In genomic region chr6:129434091-129434490, GRCh38 we compare ENCODE assay signal across 20 cellular contexts.
DNase-seq lines count a peak whose midpoint lies in the region; ATAC-seq, FAIRE-seq and TF ChIP-seq lines count a peak whose summit lies in the region.
"Had no signal": no experiment of that assay in that cellular context is flagged by ENCODE, and none has a peak within 500 bp of the region (broad histone marks: within the 10 kb centered on the region; RNA-seq: fewer than 3 reads in every experiment).

No MANE protein-coding gene starts in this region.

- 79 to 87% (median 81%) methylated on average over 3 of the region's 3 CpGs for WGBS in small intestine, 3 donors

- intact Hi-C loops in Right ventricle myocardium inferior (cut with DNase I), result no loop called here
- intact Hi-C loops in left ventricle myocardium inferior (cut with micrococcal nuclease), result no loop called here
- intact Hi-C loops in left cardiac atrium (cut with DNase I), result no loop called here

- H3K4me3 ChIP-seq in right atrium auricular region (no peak overlapping the region), left ventricle myocardium inferior (no peak overlapping the region), skeletal muscle tissue (ENCODE audit: low read length in 3 of 3) (peak overlapping the region in 1 of 3 donors; percentile 16), small intestine (ENCODE audit: low read depth in 1 of 2, low read length in 2 of 2) (no peak overlapping the region)
- H3K4me3 ChIP-seq: BLaER1, HAP-1 had no signal

- H3K4me1 ChIP-seq in right atrium auricular region, result peaks cover 0 to 2% of the 10 kb centered on the region in 2 donors
- peaks cover 23% of the 10 kb centered on the region for H3K4me1 ChIP-seq in left ventricle myocardium inferior
- H3K4me1 ChIP-seq in skeletal muscle tissue (ENCODE audit: control insufficient read depth in 3 of 3, insufficient read depth in 3 of 3, low read length in 3 of 3), result peaks cover 0 to 2% (median 0%) of the 10 kb centered on the region in 3 donors
- no peaks in the 10 kb centered on the region for H3K4me1 ChIP-seq in small intestine (ENCODE audit: control insufficient read depth in 2 of 2, insufficient read depth in 1 of 2, low read depth in 1 of 2, low read length in 1 of 2)
- H3K4me1 ChIP-seq: BLaER1, Caco-2 had no signal

- peaks cover 12% of the 10 kb centered on the region for H3K36me3 ChIP-seq in right atrium auricular region
- peaks cover 10% of the 10 kb centered on the region for H3K36me3 ChIP-seq in left ventricle myocardium inferior
- H3K36me3 ChIP-seq in skeletal muscle tissue (ENCODE audit: control insufficient read depth in 3 of 3, insufficient read depth in 3 of 3, low read length in 3 of 3), result no peaks in the 10 kb centered on the region
- no peaks in the 10 kb centered on the region for H3K36me3 ChIP-seq in small intestine (ENCODE audit: control insufficient read depth in 2 of 2, insufficient read depth in 2 of 2, low read length in 2 of 2)
- H3K36me3 ChIP-seq: BLaER1, HAP-1 had no signal

- DNase-seq in Right ventricle myocardium inferior (ENCODE audit: missing footprints) (no peak), right atrium auricular region (ENCODE audit: low spot score) (no peak), left ventricle myocardium inferior (no peak), left cardiac atrium (no peak), small intestine (no peak)
- DNase-seq: Caco-2; CD4-positive, CD25-positive, alpha-beta regulatory T cell; CD8-positive, alpha-beta T cell; DMS153; DND-41; GOT3; HFFc6 had no signal

- H3K9ac ChIP-seq in skeletal muscle tissue (ENCODE audit: low read depth in 1 of 3, low read length in 3 of 3), result no peak overlapping the region
- H3K9ac ChIP-seq: BLaER1 had no signal

- no peaks in the 10 kb centered on the region for H3K9me3 ChIP-seq in right atrium auricular region
- H3K9me3 ChIP-seq in left ventricle myocardium inferior (replicated peaks), result no peaks in the 10 kb centered on the region
- no peaks in the 10 kb centered on the region for H3K9me3 ChIP-seq in skeletal muscle tissue (ENCODE audit: control insufficient read depth in 3 of 3, low read length in 3 of 3)
- no peaks in the 10 kb centered on the region for H3K9me3 ChIP-seq in small intestine (ENCODE audit: control insufficient read depth, low read depth)
- H3K9me3 ChIP-seq: BLaER1, Caco-2, HAP-1 had no signal

- ATAC-seq in Right ventricle myocardium inferior, result peak; percentile 67
- no peak for ATAC-seq in left cardiac atrium
- ATAC-seq: CD8-positive, alpha-beta T cell had no signal

- H3K27me3 ChIP-seq in right atrium auricular region (no peaks in the 10 kb centered on the region), left ventricle myocardium inferior (ENCODE audit: low read depth) (no peaks in the 10 kb centered on the region), skeletal muscle tissue (ENCODE audit: control insufficient read depth in 3 of 3, insufficient read depth in 3 of 3, low read length in 3 of 3) (no peaks in the 10 kb centered on the region), small intestine (ENCODE audit: control insufficient read depth in 2 of 2, insufficient read depth in 2 of 2, low read length in 2 of 2) (no peaks in the 10 kb centered on the region)
- H3K27me3 ChIP-seq: BLaER1 had no signal

- TF ChIP-seq CTCF in right atrium auricular region (IDR thresholded peaks at IDR 0.05), result no peak
- TF ChIP-seq CTCF in left ventricle myocardium inferior (IDR thresholded peaks at IDR 0.05; ENCODE audit: borderline replicate concordance), result no peak

- FAIRE-seq in small intestine (lab: Jason Lieb, UNC), result no peak
- FAIRE-seq: G401.6, GM12892, H54 had no signal

- H3K27ac ChIP-seq in right atrium auricular region (no peak overlapping the region), left ventricle myocardium inferior (replicated peaks) (peak overlapping the region; percentile 57), skeletal muscle tissue (ENCODE audit: low read depth, low read length) (peak overlapping the region; percentile 22), small intestine (ENCODE audit: low read depth in 1 of 2, low read length in 1 of 2) (no peak overlapping the region)
- H3K27ac ChIP-seq: 22Rv1, BLaER1, C4-2B had no signal

Comparison
In these comparisons a context has a peak if more than half of its experiments do, and no peak if none do; other contexts are left out.
1. H3K27ac ChIP-seq: peak in left ventricle myocardium inferior (single experiment) and skeletal muscle tissue (single experiment); none in right atrium auricular region (0 of 2) and small intestine (0 of 2).